In genomic region chr16:85207357-85207921, GRCh38 we compare ENCODE assay signal across 14 cellular contexts.
A peak's percentile ranks its signal among the peaks of the same experiment; 100 is the strongest.
DNase-seq lines count a peak whose midpoint lies in the region; ATAC-seq and TF ChIP-seq lines count a peak whose summit lies in the region.
"Had no signal": no experiment of that assay in that cellular context is flagged by ENCODE, and none has a peak within 500 bp of the region (broad histone marks: within the 10 kb centered on the region; RNA-seq: fewer than 3 reads in every experiment).

No MANE protein-coding gene starts in this region.

- H3K36me3 Mint-ChIP-seq in Caco-2 (ENCODE audit: insufficient read depth, unreplicated experiment) = no peaks in the 10 kb centered on the region
- H3K36me3 Mint-ChIP-seq in WTC11 = no peaks in the 10 kb centered on the region
- 0 out of 7 replicates have a peak, but pooled peaks cover 0 to 4% (median 0%) of the 10 kb centered on the region in 3 experiments for H3K36me3 Mint-ChIP-seq in H9 (ENCODE audit: insufficient read depth in 1 of 3, low read depth in 3 of 3)
- H3K36me3 Mint-ChIP-seq: CD8-positive, alpha-beta memory T cell; T-cell had no signal

- no TSS peak for BruUV-seq in Caco-2 (replicated peaks; lab: Mats Ljungman, UMichigan)

- H3K23me2 ChIP-seq in H9 (ENCODE audit: insufficient read length, low read depth, low read length, poor library complexity, severe bottlenecking) = peaks cover 3% of the 10 kb centered on the region

- no peak overlapping the region for H3T11ph ChIP-seq in H9 (ENCODE audit: low read length)

- no peak overlapping the region for H3K27ac ChIP-seq in H9 (ENCODE audit: insufficient read length, low read depth, low read length)

- H4K91ac ChIP-seq in H9 (ENCODE audit: insufficient read length, low read depth, low read length) = no peak overlapping the region

- H3K9ac ChIP-seq in adipocyte (ENCODE audit: low read length) = peak overlapping the region; percentile 41
- no peak overlapping the region for H3K9ac ChIP-seq in H9 (ENCODE audit: extremely low read depth, insufficient read length, low read length)

- H3K79me1 ChIP-seq in H9 (ENCODE audit: insufficient read depth, low read depth, low read length, poor library complexity, severe bottlenecking) = no peaks in the 10 kb centered on the region

- H3K4me1 Mint-ChIP-seq in Caco-2 (ENCODE audit: low read depth, unreplicated experiment) (no peaks in the 10 kb centered on the region), WTC11 (peaks cover 27% of the 10 kb centered on the region), H9 (peaks cover 30 to 47% of the 10 kb centered on the region in 2 experiments)
- H3K4me1 Mint-ChIP-seq: CD8-positive, alpha-beta memory T cell; T-cell had no signal

- DNase-seq in AG08396 (ENCODE audit: low spot score) (peak; percentile 59), adipocyte (ENCODE audit: low read depth) (no peak), hepatic stellate cell (ENCODE audit: low spot score) (peak; percentile 65), retina (peak; percentile 74), Caco-2 (no peak), WTC11 (ENCODE audit: low spot score) (no peak), NCI-H2171 (lab: John Stamatoyannopoulos, UW) (no peak), H9 (no peak)
- DNase-seq: CD8-positive, alpha-beta memory T cell; KG1; NCI-H748 treated with DMSO at 0.1 percent for 48 hours; stimulated activated naive CD4-positive, alpha-beta T cell treated with Interleukin-2 at 50 U/mL for 16 hours; T-cell had no signal

- no peaks in the 10 kb centered on the region for H3K27me3 ChIP-seq in adipocyte (replicated peaks; ENCODE audit: control insufficient read depth, insufficient read depth, low read length)
- no peaks in the 10 kb centered on the region; the same call in 1 of the 2 replicates for H3K27me3 ChIP-seq in Caco-2 (replicated peaks; ENCODE audit: control insufficient read depth, insufficient read depth, low read length)
- H3K27me3 ChIP-seq in H9 (ENCODE audit: insufficient read depth, low read length) = no peaks in the 10 kb centered on the region
- H3K27me3 ChIP-seq: pancreas had no signal

- H3K4me3 ChIP-seq in adipocyte (ENCODE audit: low read length) (no peak overlapping the region), Caco-2 (ENCODE audit: low read depth, low read length) (no peak overlapping the region)
- H3K4me3 ChIP-seq: pancreas had no signal

- H2BK120ac ChIP-seq in H9 (ENCODE audit: low read depth, low read length, poor library complexity, severe bottlenecking) = no peak overlapping the region

- H3K4me3 Mint-ChIP-seq in Caco-2 (ENCODE audit: unreplicated experiment) (no peak overlapping the region), WTC11 (no peak overlapping the region), H9 (no peak overlapping the region; a peak in 1 of 5 replicates)
- H3K4me3 Mint-ChIP-seq: CD8-positive, alpha-beta memory T cell; T-cell had no signal

- H2BK20ac ChIP-seq in H9 (ENCODE audit: low read depth, low read length, poor library complexity, severe bottlenecking) = no peak overlapping the region

- H3K14ac ChIP-seq in H9 (ENCODE audit: insufficient read depth, low read length) = no peak overlapping the region

- no peak overlapping the region for H3K4me2 ChIP-seq in H9 (ENCODE audit: insufficient read depth, insufficient read length, low read length)

- no peaks in the 10 kb centered on the region for H4K20me1 ChIP-seq in H9 (ENCODE audit: control insufficient read depth, insufficient read depth, insufficient read length)

- H3K36me3 ChIP-seq in adipocyte (ENCODE audit: control insufficient read depth, insufficient read depth, low read length, severe bottlenecking) = no peaks in the 10 kb centered on the region
- no peaks in the 10 kb centered on the region; the same call in 1 of the 2 replicates for H3K36me3 ChIP-seq in Caco-2 (ENCODE audit: control insufficient read depth, insufficient read depth, low read length)
- H3K36me3 ChIP-seq: pancreas had no signal

- H2BK15ac ChIP-seq in H9 (ENCODE audit: low read depth, low read length) = no peak overlapping the region

- no peak overlapping the region for H3K4ac ChIP-seq in H9 (ENCODE audit: low read depth, low read length)

- no peak overlapping the region for H2AFZ ChIP-seq in H9 (ENCODE audit: low read length)

- H3K18ac ChIP-seq in H9 (ENCODE audit: insufficient read length, low read depth, low read length) = no peak overlapping the region

- POLR2A ChIA-PET in Caco-2 (lab: Charles Lee) (no interaction called here), WTC11 (lab: Charles Lee) (no interaction called here)

- no peak for TF ChIP-seq CTCF in Caco-2 (IDR thresholded peaks at IDR 0.05; ENCODE audit: insufficient read depth in 1 of 2, low read depth in 1 of 2, low read length in 1 of 2, severe bottlenecking in 1 of 2, unreplicated experiment in 1 of 2)
- TF ChIP-seq CTCF in WTC11 (IDR thresholded peaks at IDR 0.05) = no peak
- TF ChIP-seq CTCF in H9 (conservative IDR thresholded peaks at IDR 0.05) = no peak

- intact Hi-C loops in Caco-2 (cut with micrococcal nuclease; ENCODE audit: unreplicated experiment) = no loop called here

- H4K8ac ChIP-seq in H9 (replicated peaks; ENCODE audit: insufficient read length, low read depth, low read length) = no peak overlapping the region

- no peak overlapping the region for H2AK5ac ChIP-seq in H9 (ENCODE audit: insufficient read length, low read length)

- H3K27ac Mint-ChIP-seq in Caco-2 (ENCODE audit: unreplicated experiment) (no peak overlapping the region), WTC11 (no peak overlapping the region), H9 (peak overlapping the region in 1 of 3 experiments; percentile 71; a peak in 1 of 7 replicates)
- H3K27ac Mint-ChIP-seq: CD8-positive, alpha-beta memory T cell; T-cell had no signal

- H3K9me3 ChIP-seq in adipocyte (ENCODE audit: control insufficient read depth, low read length) (no peaks in the 10 kb centered on the region), Caco-2 (no peaks in the 10 kb centered on the region), H9 (ENCODE audit: control insufficient read depth, low read depth, low read length) (no peaks in the 10 kb centered on the region)
- H3K9me3 ChIP-seq: pancreas had no signal

- H3K9me3 Mint-ChIP-seq in Caco-2 (ENCODE audit: unreplicated experiment) = no peaks in the 10 kb centered on the region
- H3K9me3 Mint-ChIP-seq in WTC11 = no peaks in the 10 kb centered on the region
- no peaks in the 10 kb centered on the region for H3K9me3 Mint-ChIP-seq in H9
- H3K9me3 Mint-ChIP-seq: T-cell had no signal

- ATAC-seq in WTC11 = no peak
- ATAC-seq: T-cell had no signal

- H4K5ac ChIP-seq in H9 (ENCODE audit: insufficient read length, low read depth, low read length) = no peak overlapping the region

- no peak overlapping the region for H2BK5ac ChIP-seq in H9 (ENCODE audit: insufficient read length, low read length)

- H3K27me3 Mint-ChIP-seq in Caco-2 (ENCODE audit: insufficient read depth, unreplicated experiment) = no peaks in the 10 kb centered on the region
- H3K27me3 Mint-ChIP-seq in WTC11 (ENCODE audit: low read depth) = no peaks in the 10 kb centered on the region; the same call in 1 of the 2 replicates
- H3K27me3 Mint-ChIP-seq in H9 (ENCODE audit: low read depth) = no peaks in the 10 kb centered on the region

- no CpG with 5 or more reads among the region's 24 CpGs for WGBS in H9 (ENCODE audit: extremely low coverage, insufficient read length, low lambda C conversion rate)

- H3K56ac ChIP-seq in H9 (ENCODE audit: insufficient read length, low read depth, low read length) = no peak overlapping the region

- CTCF ChIA-PET in Caco-2 (lab: Charles Lee) (no interaction called here), WTC11 (lab: Charles Lee) (interaction anchor here (0.9 to 1.4 kb wide), 2 partner anchors 92 to 209 kb away, joined by 3 read pairs; no protein-coding TSS in a partner anchor)

- H2BK12ac ChIP-seq in H9 (ENCODE audit: insufficient read length, low read depth, low read length) = no peak overlapping the region

- H3K79me2 ChIP-seq in H9 (ENCODE audit: insufficient read depth, low read length) = no peaks in the 10 kb centered on the region; the same call in 1 of the 2 replicates

- H3K23ac ChIP-seq in H9 (ENCODE audit: insufficient read length, low read depth, low read length) = no peak overlapping the region

- H3K4me1 ChIP-seq in adipocyte (ENCODE audit: control insufficient read depth, insufficient read depth, low read length) (peaks cover 69% of the 10 kb centered on the region), Caco-2 (0 out of 2 replicates have a peak, but pooled peaks cover under 1% of the 10 kb centered on the region), H9 (ENCODE audit: insufficient read depth, low read length) (no peaks in the 10 kb centered on the region)

TF ChIP-seq in WTC11, 78 proteins besides CTCF, POLR2A, EP300 and RAD21:
- TF ChIP-seq ZBTB21 (CRISPR knock-in tag; IDR thresholded peaks at IDR 0.05; ENCODE audit: borderline replicate concordance) (no peak), ZNF121 (CRISPR knock-in tag; IDR thresholded peaks at IDR 0.05) (no peak), ETV6 (CRISPR knock-in tag; IDR thresholded peaks at IDR 0.05) (no peak), FOXK1 (CRISPR knock-in tag; IDR thresholded peaks at IDR 0.05) (no peak), ZNF263 (CRISPR knock-in tag; IDR thresholded peaks at IDR 0.05; ENCODE audit: low read depth) (no peak)

Comparison
In these comparisons a context has a peak if more than half of its experiments do, and no peak if none do; other contexts are left out.
1. DNase-seq: peak in AG08396 (single experiment), hepatic stellate cell (single experiment) and retina (single experiment); none in adipocyte (single experiment), Caco-2 (0 of 2), WTC11 (single experiment), NCI-H2171 (single experiment) and H9 (single experiment).